16 cellular contexts compared by ENCODE assay signal in the genomic region with DNA sequence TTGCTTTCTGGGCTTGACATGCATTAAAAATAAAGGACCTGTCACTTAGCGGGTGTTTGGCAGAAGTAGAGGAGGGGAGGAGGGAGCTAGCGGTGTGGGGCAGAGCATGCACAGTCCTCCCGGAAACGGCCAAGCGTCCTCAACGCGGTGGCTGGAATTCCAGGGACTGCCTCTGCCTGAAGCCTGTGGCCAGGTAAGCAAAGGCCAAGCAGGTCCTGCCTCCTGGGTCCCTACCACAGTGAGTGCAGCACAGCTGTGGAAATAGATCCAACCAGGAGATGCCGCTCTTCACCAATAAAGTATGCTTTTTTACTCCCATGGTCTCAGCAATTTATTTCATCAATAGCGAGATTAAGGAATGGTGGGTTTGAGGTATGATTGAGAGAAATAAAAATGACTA.
DNase-seq lines count a peak whose midpoint lies in the region; ATAC-seq lines count a peak whose summit lies in the region.
"Had no signal": no experiment of that assay in that cellular context is flagged by ENCODE, and none has a peak within 500 bp of the region (broad histone marks: within the 10 kb centered on the region; RNA-seq: fewer than 3 reads in every experiment).

No MANE protein-coding gene starts in this region.

- DNase-seq in cardiac septum (ENCODE audit: low spot score) (peak; percentile 27), Right ventricle myocardium superior (no peak), SK-MEL-5 (ENCODE audit: low read depth, low spot score) (peak; percentile 8), islet precursor cell (peak; percentile 74), ureter (ENCODE audit: low spot score) (peak; percentile 32), RKO (ENCODE audit: low spot score) (no peak), NCI-H1105 (lab: John Stamatoyannopoulos, UW) (no peak), GF-D8 (lab: John Stamatoyannopoulos, UW) (no peak)
- DNase-seq: activated CD4-positive, alpha-beta T cell treated with anti-CD3 and anti-CD28 coated beads for 36 hours; aorta; dermis blood vessel endothelial cell; KG1; NCI-H187; NCI-H774; SHP77; small intestine had no signal

- no peak for ATAC-seq in Right ventricle myocardium superior (ENCODE audit: poor library complexity)
- ATAC-seq: activated CD4-positive, alpha-beta T cell treated with anti-CD3 and anti-CD28 coated beads for 36 hours had no signal

- intact Hi-C loops in cardiac septum (cut with DNase I) = no loop called here
- intact Hi-C loops in Right ventricle myocardium superior (cut with DNase I) = no loop called here

- in situ Hi-C loops in SK-MEL-5 (cut with HindIII; ENCODE audit: low pct_unique_long_range_greater_than_20kb, low sequenced_read_pairs) = no loop called here

Comparison
In these comparisons a context has a peak if more than half of its experiments do, and no peak if none do; other contexts are left out.
1. DNase-seq: peak in cardiac septum (single experiment), SK-MEL-5 (single experiment), islet precursor cell (single experiment) and ureter (single experiment); none in Right ventricle myocardium superior (single experiment), RKO (single experiment), NCI-H1105 (single experiment) and GF-D8 (single experiment).